ENCODE assay signal across 8 cellular contexts in genomic region chr11:64745523-64746328, GRCh38.
A peak's percentile ranks its signal among the peaks of the same experiment; 100 is the strongest.
DNase-seq lines count a peak whose midpoint lies in the region; ATAC-seq lines count a peak whose summit lies in the region.

No MANE protein-coding gene starts in this region.

- ATAC-seq in GM21526 (IDR thresholded peaks at IDR 0.05; ENCODE audit: low FRiP score, unreplicated experiment), result no peak

- DNase-seq in COLO829 (ENCODE audit: low spot score), result peak; percentile 44
- DNase-seq in KG1 (lab: John Stamatoyannopoulos, UW), result peak; percentile 98
- DNase-seq in activated CD4-positive, alpha-beta T cell treated with anti-CD3 and anti-CD28 coated beads, Interleukin-2, amount 50 U/mL, for 4 hours, result peak; percentile 66 to 67
- DNase-seq in effector CD4-positive, alpha-beta T cell, result peak; percentile 73
- peak; percentile 21 for DNase-seq in midbrain (lab: John Stamatoyannopoulos, UW)
- DNase-seq in stimulated activated CD8-positive, alpha-beta memory T cell treated with anti-CD3 and anti-CD28 coated beads, Interleukin-7, amount 100 ng/mL, for 48 hours (ENCODE audit: extremely low read depth in 1 of 2, low read depth in 1 of 2), result peak; percentile 48 to 54
- DNase-seq in NCI-H2081 (lab: John Stamatoyannopoulos, UW), result no peak

Comparison
In these comparisons a context has a peak if more than half of its experiments do, and no peak if none do; other contexts are left out.
1. DNase-seq: peak in COLO829 (single experiment), KG1 (single experiment), activated CD4-positive, alpha-beta T cell treated with anti-CD3 and anti-CD28 coated beads, Interleukin-2, amount 50 U/mL, for 4 hours (2 of 2), effector CD4-positive, alpha-beta T cell (single experiment), midbrain (single experiment) and stimulated activated CD8-positive, alpha-beta memory T cell treated with anti-CD3 and anti-CD28 coated beads, Interleukin-7, amount 100 ng/mL, for 48 hours (2 of 2); none in NCI-H2081 (0 of 2).